ENCODE assay signal across 1 cellular context in genomic region chr3:63684081-63684480, GRCh38.
TF ChIP-seq lines count a peak whose summit lies in the region.

No MANE protein-coding gene starts in this region.

TF ChIP-seq in GM23338, 12 proteins besides CTCF, POLR2A, EP300 and RAD21 (continued from another document):
- no peak for TF ChIP-seq ZNF462 (CRISPR knock-in tag; IDR thresholded peaks at IDR 0.05)
- no peak for TF ChIP-seq NANOG (IDR thresholded peaks at IDR 0.05; ENCODE audit: borderline replicate concordance)
- TF ChIP-seq, protein P1, sequence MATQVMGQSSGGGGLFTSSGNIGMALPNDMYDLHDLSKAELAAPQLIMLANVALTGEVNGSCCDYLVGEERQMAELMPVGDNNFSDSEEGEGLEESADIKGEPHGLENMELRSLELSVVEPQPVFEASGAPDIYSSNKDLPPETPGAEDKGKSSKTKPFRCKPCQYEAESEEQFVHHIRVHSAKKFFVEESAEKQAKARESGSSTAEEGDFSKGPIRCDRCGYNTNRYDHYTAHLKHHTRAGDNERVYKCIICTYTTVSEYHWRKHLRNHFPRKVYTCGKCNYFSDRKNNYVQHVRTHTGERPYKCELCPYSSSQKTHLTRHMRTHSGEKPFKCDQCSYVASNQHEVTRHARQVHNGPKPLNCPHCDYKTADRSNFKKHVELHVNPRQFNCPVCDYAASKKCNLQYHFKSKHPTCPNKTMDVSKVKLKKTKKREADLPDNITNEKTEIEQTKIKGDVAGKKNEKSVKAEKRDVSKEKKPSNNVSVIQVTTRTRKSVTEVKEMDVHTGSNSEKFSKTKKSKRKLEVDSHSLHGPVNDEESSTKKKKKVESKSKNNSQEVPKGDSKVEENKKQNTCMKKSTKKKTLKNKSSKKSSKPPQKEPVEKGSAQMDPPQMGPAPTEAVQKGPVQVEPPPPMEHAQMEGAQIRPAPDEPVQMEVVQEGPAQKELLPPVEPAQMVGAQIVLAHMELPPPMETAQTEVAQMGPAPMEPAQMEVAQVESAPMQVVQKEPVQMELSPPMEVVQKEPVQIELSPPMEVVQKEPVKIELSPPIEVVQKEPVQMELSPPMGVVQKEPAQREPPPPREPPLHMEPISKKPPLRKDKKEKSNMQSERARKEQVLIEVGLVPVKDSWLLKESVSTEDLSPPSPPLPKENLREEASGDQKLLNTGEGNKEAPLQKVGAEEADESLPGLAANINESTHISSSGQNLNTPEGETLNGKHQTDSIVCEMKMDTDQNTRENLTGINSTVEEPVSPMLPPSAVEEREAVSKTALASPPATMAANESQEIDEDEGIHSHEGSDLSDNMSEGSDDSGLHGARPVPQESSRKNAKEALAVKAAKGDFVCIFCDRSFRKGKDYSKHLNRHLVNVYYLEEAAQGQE (IDR thresholded peaks at IDR 0.05; ENCODE audit: unreplicated experiment): no peak
- no peak for TF ChIP-seq JUNB (IDR thresholded peaks at IDR 0.05; ENCODE audit: unreplicated experiment)
- no peak for TF ChIP-seq EZH2phosphoT487 (IDR thresholded peaks at IDR 0.05; ENCODE audit: unreplicated experiment)
TF ChIP-seq in GM23338: peak in this region for 0.
